8 cellular contexts compared by ENCODE assay signal in the genomic region with DNA sequence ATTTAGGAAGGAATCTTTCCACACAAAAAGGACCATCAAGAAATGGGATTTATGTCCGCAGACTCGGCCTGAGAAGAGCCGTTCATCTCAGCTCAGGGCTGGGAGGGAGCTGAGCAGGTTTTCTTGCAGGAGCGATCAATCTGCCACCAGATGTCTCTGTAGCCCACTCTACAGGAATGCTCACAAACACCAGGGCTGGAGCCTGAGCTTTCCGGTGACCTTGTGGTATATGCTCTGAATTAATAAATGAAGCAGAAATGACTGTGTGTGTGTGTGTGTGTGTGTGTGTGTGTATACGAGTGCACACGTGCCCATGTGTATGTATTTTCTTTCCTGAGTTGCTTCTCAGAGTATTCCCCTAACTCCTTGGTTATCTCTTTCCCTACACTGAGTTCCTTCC. TPM values are rescaled to one million over a fixed set of nuclear protein-coding genes. Genes with fewer than 3 reads are reported as not detected.
DNase-seq lines count a peak whose midpoint lies in the region; ATAC-seq and TF ChIP-seq lines count a peak whose summit lies in the region.

No MANE protein-coding gene starts in this region.

- H3K9me3 ChIP-seq in HAP-1 (no peaks in the 10 kb centered on the region), heart left ventricle (no peaks in the 10 kb centered on the region), prostate gland (no peaks in the 10 kb centered on the region)

- H3K9me3 Mint-ChIP-seq in activated naive CD4-positive, alpha-beta T cell treated with anti-CD3 and anti-CD28 coated beads, Interleukin-2, amount 50 U/mL, for 72 hours: no peaks in the 10 kb centered on the region

- DNase-seq in DMS153 treated with DMSO at 0.1 percent for 48 hours (lab: John Stamatoyannopoulos, UW; ENCODE audit: unreplicated experiment) (peak; percentile 4), DMS153 (lab: John Stamatoyannopoulos, UW) (no peak), HAP-1 (ENCODE audit: low spot score in 2 of 2) (peak; percentile 53 to 70), NCI-H2227 (lab: John Stamatoyannopoulos, UW; ENCODE audit: unreplicated experiment) (peak; percentile 81), heart left ventricle (peak in 4 of 5 donors; percentile 54 to 57 (median 56)), prostate gland (ENCODE audit: low spot score) (peak; percentile 32)
- DNase-seq in activated naive CD4-positive, alpha-beta T cell treated with anti-CD3 and anti-CD28 coated beads, Interleukin-2, amount 50 U/mL, for 72 hours (ENCODE audit: low spot score in 2 of 2): no peak
- DNase-seq in activated effector memory CD4-positive, alpha-beta T cell treated with Interleukin-2 at 50 U/mL for 16 hours: no peak

- H3K36me3 ChIP-seq in HAP-1 (replicated peaks) (no peaks in the 10 kb centered on the region), heart left ventricle (peaks cover 0 to 22% (median 0%) of the 10 kb centered on the region in 9 donors), prostate gland (no peaks in the 10 kb centered on the region)

- ATAC-seq in activated naive CD4-positive, alpha-beta T cell treated with anti-CD3 and anti-CD28 coated beads, Interleukin-2, amount 50 U/mL, for 72 hours: peak; percentile 40 to 65
- ATAC-seq in heart left ventricle: peak; percentile 71 to 94 (median 90)

- in situ Hi-C loops in HAP-1 (cut with MboI; ENCODE audit: low sequenced_read_pairs): no loop called here

- H3K36me3 Mint-ChIP-seq in activated naive CD4-positive, alpha-beta T cell treated with anti-CD3 and anti-CD28 coated beads, Interleukin-2, amount 50 U/mL, for 72 hours: peaks cover 23 to 37% of the 10 kb centered on the region in 2 donors

- peak; percentile 41 to 78 (median 64) for TF ChIP-seq CTCF in heart left ventricle (IDR thresholded peaks at IDR 0.05)
- TF ChIP-seq CTCF in prostate gland (IDR thresholded peaks at IDR 0.05): peak in 3 of 4 experiments; percentile 40 to 56 (median 53)

- TF ChIP-seq POLR2A in heart left ventricle (IDR thresholded peaks at IDR 0.05) (no peak), prostate gland (IDR thresholded peaks at IDR 0.05) (no peak)

- no peak overlapping the region for H3K27ac Mint-ChIP-seq in activated naive CD4-positive, alpha-beta T cell treated with anti-CD3 and anti-CD28 coated beads, Interleukin-2, amount 50 U/mL, for 72 hours

- H3K27ac ChIP-seq in heart left ventricle: no peak overlapping the region
- H3K27ac ChIP-seq in prostate gland: no peak overlapping the region

- intact Hi-C loops in heart left ventricle (cut with DNase I) (loop anchor here in 9 of 10 donors (2.0 to 10.0 kb wide), 6 partner anchors 1363 to 1495 kb away; no protein-coding TSS in a partner anchor), prostate gland (cut with DNase I) (no loop called here)

- H3K4me1 ChIP-seq in HAP-1 (peaks cover 13% of the 10 kb centered on the region), heart left ventricle (peaks cover 0 to 14% (median 2%) of the 10 kb centered on the region in 12 donors), prostate gland (replicated peaks) (no peaks in the 10 kb centered on the region)

- H3K27me3 ChIP-seq in HAP-1 (ENCODE audit: low read depth): no peaks in the 10 kb centered on the region
- no peaks in the 10 kb centered on the region for H3K27me3 ChIP-seq in heart left ventricle
- no peaks in the 10 kb centered on the region for H3K27me3 ChIP-seq in prostate gland (replicated peaks; ENCODE audit: insufficient read depth)

- WGBS in heart left ventricle, 4 donors: 14 to 19% (median 17%) methylated on average over 7 of the region's 7 CpGs
- WGBS in prostate gland: 27% methylated on average over 7 of the region's 7 CpGs

- no peak overlapping the region for H3K4me3 ChIP-seq in HAP-1
- H3K4me3 ChIP-seq in heart left ventricle: no peak overlapping the region
- no peak overlapping the region for H3K4me3 ChIP-seq in prostate gland

RNA-seq across cellular contexts. Expression of a gene that starts 12.0 kb away (rescaled TPM):
- total RNA-seq in activated naive CD4-positive, alpha-beta T cell treated with anti-CD3 and anti-CD28 coated beads, Interleukin-2, amount 50 U/mL, for 72 hours: 10 to 100 TPM in 1 of 2 donors, 1 to 10 TPM in 1; 8.9 to 13.8 TPM
- total RNA-seq in heart left ventricle (10 to 100 TPM in 1 of 9 donors, 1 to 10 TPM in 6, under 1 TPM in 2; 0.56 to 10.3 (median 2.0) TPM), prostate gland (1 to 10 TPM; 5.5 to 5.7 TPM)
- polyA plus RNA-seq in heart left ventricle: under 1 TPM; 0.38 to 0.71 TPM

Comparison
In these comparisons a context has a peak if more than half of its experiments do, and no peak if none do; other contexts are left out.
1. DNase-seq: peak in DMS153 treated with DMSO at 0.1 percent for 48 hours (single experiment), HAP-1 (2 of 2), NCI-H2227 (single experiment), heart left ventricle (4 of 5) and prostate gland (single experiment); none in DMS153 (single experiment), activated naive CD4-positive, alpha-beta T cell treated with anti-CD3 and anti-CD28 coated beads, Interleukin-2, amount 50 U/mL, for 72 hours (0 of 2) and activated effector memory CD4-positive, alpha-beta T cell treated with Interleukin-2 at 50 U/mL for 16 hours (single experiment).